ENCODE assay signal across 23 cellular contexts in genomic region chr1:227883073-227883520, GRCh38.
DNase-seq lines count a peak whose midpoint lies in the region; ATAC-seq, FAIRE-seq and TF ChIP-seq lines count a peak whose summit lies in the region.
"Had no signal": no experiment of that assay in that cellular context is flagged by ENCODE, and none has a peak within 500 bp of the region (broad histone marks: within the 10 kb centered on the region; RNA-seq: fewer than 3 reads in every experiment).

No MANE protein-coding gene starts in this region.

- no peaks in the 10 kb centered on the region for H3K36me3 ChIP-seq in CD8-positive, alpha-beta T cell (ENCODE audit: insufficient read depth, low read length)
- H3K36me3 ChIP-seq in K562 (ENCODE audit: control insufficient read depth, insufficient read depth, low read length): no peaks in the 10 kb centered on the region
- H3K36me3 ChIP-seq: esophagus squamous epithelium, vagina had no signal

- no peaks in the 10 kb centered on the region for H3K9me3 ChIP-seq in CD8-positive, alpha-beta T cell (ENCODE audit: low read length)
- H3K9me3 ChIP-seq in K562 (replicated peaks; ENCODE audit: control insufficient read depth, insufficient read depth, low read depth, low read length): no peaks in the 10 kb centered on the region
- H3K9me3 ChIP-seq: A549, esophagus squamous epithelium, vagina had no signal

- H2AFZ ChIP-seq in K562 (ENCODE audit: low read depth, low read length): no peak overlapping the region

- no peaks in the 10 kb centered on the region for H3K9me1 ChIP-seq in K562 (ENCODE audit: control insufficient read depth, insufficient read depth, low read length)

- CTCF ChIA-PET in activated CD4-positive, alpha-beta memory T cell treated with anti-CD3 and anti-CD28 coated beads for 36 hours (lab: Charles Lee): no interaction called here
- CTCF ChIA-PET in activated CD4-positive, alpha-beta memory T cell treated with anti-CD3 and anti-CD28 coated beads, Interleukin-2, amount 10 ng/mL, durations not matched to agents 7 days and 5 days (lab: Charles Lee): no interaction called here
- CTCF ChIA-PET in CD8-positive, alpha-beta T cell (lab: Charles Lee): interaction anchor here (0.9 kb wide), 1 partner anchor 121 kb away, joined by 3 read pairs; no protein-coding TSS in a partner anchor
- CTCF ChIA-PET in K562 (lab: Yijun Ruan, JAX; ENCODE audit: low intra/inter-chr PET ratio): no interaction called here

- no peak for TF ChIP-seq RAD21 in K562 (CRISPR knock-in tag; conservative IDR thresholded peaks at IDR 0.05 in 1 of 2, IDR thresholded peaks at IDR 0.05 in 1 of 2)

- 6% methylated on average over 9 of the region's 9 CpGs for WGBS in K562 (ENCODE audit: insufficient coverage, low coverage, missing lambda C conversion rate)

- no peak for FAIRE-seq in K562 (lab: Jason Lieb, UNC)
- FAIRE-seq: A549, bronchial epithelial cell had no signal

- no TSS peak for BruUV-seq in K562 (replicated peaks; lab: Mats Ljungman, UMichigan)

- H3K27ac ChIP-seq in CD8-positive, alpha-beta T cell (ENCODE audit: low read depth, low read length): no peak overlapping the region
- H3K27ac ChIP-seq in K562 (ENCODE audit: extremely low read depth, low read depth, low read length): no peak overlapping the region
- H3K27ac ChIP-seq: A549, C4-2B, vagina had no signal

- TF ChIP-seq POLR2A in K562 (conservative IDR thresholded peaks at IDR 0.05): no peak

- no peak overlapping the region for H3K4me3 ChIP-seq in CD8-positive, alpha-beta T cell (ENCODE audit: low read depth, low read length)
- H3K4me3 ChIP-seq in K562: no peak overlapping the region
- H3K4me3 ChIP-seq: A549, esophagus squamous epithelium, vagina had no signal

- no peaks in the 10 kb centered on the region for H3K36me3 Mint-ChIP-seq in activated CD4-positive, alpha-beta memory T cell treated with anti-CD3 and anti-CD28 coated beads for 36 hours
- no peaks in the 10 kb centered on the region for H3K36me3 Mint-ChIP-seq in activated CD4-positive, alpha-beta memory T cell treated with anti-CD3 and anti-CD28 coated beads, Interleukin-2, amount 10 ng/mL, durations not matched to agents 7 days and 5 days (ENCODE audit: low read depth)
- H3K36me3 Mint-ChIP-seq in CD8-positive, alpha-beta T cell: no peaks in the 10 kb centered on the region
- H3K36me3 Mint-ChIP-seq in osteocyte (ENCODE audit: unreplicated experiment): no peaks in the 10 kb centered on the region
- no peaks in the 10 kb centered on the region for H3K36me3 Mint-ChIP-seq in T-helper 2 cell treated with Interferon-gamma antibody and Interleukin-4, amounts not matched to agents 5 μg/mL and 100 μg/mL, for 36 hours (ENCODE audit: low read depth)
- H3K36me3 Mint-ChIP-seq: IgD-negative memory B cell had no signal

- no peaks in the 10 kb centered on the region for H3K79me2 ChIP-seq in K562 (ENCODE audit: control insufficient read depth, insufficient read depth, low read length)

- no peaks in the 10 kb centered on the region for H3K9me3 Mint-ChIP-seq in activated CD4-positive, alpha-beta memory T cell treated with anti-CD3 and anti-CD28 coated beads for 36 hours
- H3K9me3 Mint-ChIP-seq in activated CD4-positive, alpha-beta memory T cell treated with anti-CD3 and anti-CD28 coated beads, Interleukin-2, amount 10 ng/mL, durations not matched to agents 7 days and 5 days: no peaks in the 10 kb centered on the region
- H3K9me3 Mint-ChIP-seq in CD8-positive, alpha-beta T cell: no peaks in the 10 kb centered on the region
- H3K9me3 Mint-ChIP-seq in osteocyte (ENCODE audit: unreplicated experiment): no peaks in the 10 kb centered on the region
- H3K9me3 Mint-ChIP-seq in T-helper 2 cell treated with Interferon-gamma antibody and Interleukin-4, amounts not matched to agents 5 μg/mL and 100 μg/mL, for 36 hours: no peaks in the 10 kb centered on the region
- H3K9me3 Mint-ChIP-seq: activated naive CD8-positive, alpha-beta T cell treated with anti-CD3 and anti-CD28 coated beads, Interleukin-2, amount 50 U/mL, for 24 hours; activated T-cell treated with anti-CD3 and anti-CD28 coated beads, Interleukin-2, amount 50 U/mL, for 4 hours; IgD-negative memory B cell; nephron; stimulated activated naive CD8-positive, alpha-beta T cell treated with anti-CD3 and anti-CD28 coated beads, Interleukin-15, amount 100 ng/mL, for 72 hours had no signal

- H3K27me3 Mint-ChIP-seq in activated CD4-positive, alpha-beta memory T cell treated with anti-CD3 and anti-CD28 coated beads for 36 hours: no peaks in the 10 kb centered on the region
- H3K27me3 Mint-ChIP-seq in activated CD4-positive, alpha-beta memory T cell treated with anti-CD3 and anti-CD28 coated beads, Interleukin-2, amount 10 ng/mL, durations not matched to agents 7 days and 5 days: peaks cover 16% of the 10 kb centered on the region
- H3K27me3 Mint-ChIP-seq in CD8-positive, alpha-beta T cell (ENCODE audit: low read depth): no peaks in the 10 kb centered on the region
- peaks cover 40% of the 10 kb centered on the region for H3K27me3 Mint-ChIP-seq in osteocyte (ENCODE audit: unreplicated experiment)
- H3K27me3 Mint-ChIP-seq in T-helper 2 cell treated with Interferon-gamma antibody and Interleukin-4, amounts not matched to agents 5 μg/mL and 100 μg/mL, for 36 hours (ENCODE audit: low read depth): peaks cover 15% of the 10 kb centered on the region
- H3K27me3 Mint-ChIP-seq: activated naive CD8-positive, alpha-beta T cell treated with anti-CD3 and anti-CD28 coated beads, Interleukin-2, amount 50 U/mL, for 24 hours; IgD-negative memory B cell; stimulated activated naive CD8-positive, alpha-beta T cell treated with anti-CD3 and anti-CD28 coated beads, Interleukin-15, amount 100 ng/mL, for 72 hours had no signal

- in situ Hi-C loops in K562 (cut with MboI): no loop called here

- no peak overlapping the region for H3K4me2 ChIP-seq in K562 (ENCODE audit: insufficient read depth, low read length)
- H3K4me2 ChIP-seq: A549 had no signal

- H3K27me3 ChIP-seq in CD8-positive, alpha-beta T cell (ENCODE audit: insufficient read depth, low read length): no peaks in the 10 kb centered on the region
- H3K27me3 ChIP-seq in K562 (ENCODE audit: control insufficient read depth in 2 of 2, insufficient read depth in 2 of 2, low read length in 2 of 2): peaks cover 6 to 13% of the 10 kb centered on the region in 2 experiments; a peak in 3 of 5 replicates
- H3K27me3 ChIP-seq: esophagus squamous epithelium, vagina had no signal

- POLR2A ChIA-PET in activated CD4-positive, alpha-beta memory T cell treated with anti-CD3 and anti-CD28 coated beads for 36 hours (lab: Charles Lee): no interaction called here
- POLR2A ChIA-PET in activated CD4-positive, alpha-beta memory T cell treated with anti-CD3 and anti-CD28 coated beads, Interleukin-2, amount 10 ng/mL, durations not matched to agents 7 days and 5 days (lab: Charles Lee): no interaction called here
- POLR2A ChIA-PET in CD8-positive, alpha-beta T cell (lab: Charles Lee): no interaction called here
- POLR2A ChIA-PET in K562 (lab: Yijun Ruan, JAX): interaction anchor here (1.3 to 1.4 kb wide), 2 partner anchors 8 to 17 kb away, joined by 4 read pairs; no protein-coding TSS in a partner anchor

- no peak for TF ChIP-seq CTCF in CD8-positive, alpha-beta T cell (IDR thresholded peaks at IDR 0.05)
- no peak for TF ChIP-seq CTCF in K562 (IDR thresholded peaks at IDR 0.05 in 2 of 3, conservative IDR thresholded peaks at IDR 0.05 in 1 of 3; ENCODE audit: insufficient read depth in 2 of 3, low read depth in 1 of 3, low read length in 3 of 3)
- TF ChIP-seq CTCF in osteocyte (IDR thresholded peaks at IDR 0.05): no peak

- no peak for TF ChIP-seq EP300 in K562 (IDR thresholded peaks at IDR 0.05; ENCODE audit: low read length)

- DNase-seq in activated CD4-positive, alpha-beta memory T cell treated with anti-CD3 and anti-CD28 coated beads for 36 hours: peak; percentile 6
- no peak for DNase-seq in activated CD4-positive, alpha-beta memory T cell treated with anti-CD3 and anti-CD28 coated beads, Interleukin-2, amount 10 ng/mL, durations not matched to agents 7 days and 5 days
- peak in 4 of 7 experiments; percentile 2 to 47 (median 12) for DNase-seq in CD8-positive, alpha-beta T cell
- DNase-seq in K562 (ENCODE audit: extremely low read depth in 1 of 4, low spot score in 3 of 4): peak in 1 of 4 experiments; percentile 12
- peak; percentile 81 for DNase-seq in osteocyte (ENCODE audit: extremely low spot score, unreplicated experiment)
- DNase-seq in NCI-H1048 (lab: John Stamatoyannopoulos, UW): no peak
- no peak for DNase-seq in T-helper 2 cell treated with Interferon-gamma antibody and Interleukin-4, amounts not matched to agents 5 μg/mL and 100 μg/mL, for 36 hours (ENCODE audit: low spot score)
- DNase-seq: activated CD4-positive, CD25-positive, alpha-beta regulatory T cell; activated T-cell treated with anti-CD3 and anti-CD28 coated beads, Interleukin-2, amount 50 U/mL, for 4 hours; EL; esophagus squamous epithelium; NCI-H187 treated with DMSO at 0.1 percent for 48 hours; NCI-H446 had no signal

- H4K20me1 ChIP-seq in K562 (replicated peaks; ENCODE audit: control insufficient read depth, insufficient read depth, low read length): no peaks in the 10 kb centered on the region

- H3K4me1 ChIP-seq in CD8-positive, alpha-beta T cell (ENCODE audit: insufficient read depth, low read length): peaks cover 53% of the 10 kb centered on the region
- H3K4me1 ChIP-seq in K562 (replicated peaks in 1 of 2; ENCODE audit: control insufficient read depth in 2 of 2, insufficient read depth in 2 of 2, low read length in 2 of 2): peaks cover 10 to 47% of the 10 kb centered on the region in 2 experiments

- intact Hi-C loops in activated CD4-positive, alpha-beta memory T cell treated with anti-CD3 and anti-CD28 coated beads for 36 hours (cut with micrococcal nuclease): loop anchor here (10.0 kb wide), 1 partner anchor 118 kb away; no protein-coding TSS in a partner anchor
- intact Hi-C loops in CD8-positive, alpha-beta T cell (cut with DNase I, micrococcal nuclease): no loop called here
- intact Hi-C loops in K562 (cut with micrococcal nuclease): no loop called here

- no peak overlapping the region for H3K4me3 Mint-ChIP-seq in activated CD4-positive, alpha-beta memory T cell treated with anti-CD3 and anti-CD28 coated beads for 36 hours
- H3K4me3 Mint-ChIP-seq in activated CD4-positive, alpha-beta memory T cell treated with anti-CD3 and anti-CD28 coated beads, Interleukin-2, amount 10 ng/mL, durations not matched to agents 7 days and 5 days: no peak overlapping the region
- no peak overlapping the region for H3K4me3 Mint-ChIP-seq in CD8-positive, alpha-beta T cell
- H3K4me3 Mint-ChIP-seq in osteocyte (ENCODE audit: unreplicated experiment): no peak overlapping the region
- H3K4me3 Mint-ChIP-seq in T-helper 2 cell treated with Interferon-gamma antibody and Interleukin-4, amounts not matched to agents 5 μg/mL and 100 μg/mL, for 36 hours: no peak overlapping the region
- H3K4me3 Mint-ChIP-seq: activated naive CD8-positive, alpha-beta T cell treated with anti-CD3 and anti-CD28 coated beads, Interleukin-2, amount 50 U/mL, for 24 hours; activated T-cell treated with anti-CD3 and anti-CD28 coated beads, Interleukin-2, amount 50 U/mL, for 4 hours; nephron; stimulated activated naive CD8-positive, alpha-beta T cell treated with anti-CD3 and anti-CD28 coated beads, Interleukin-15, amount 100 ng/mL, for 72 hours had no signal

- ATAC-seq in CD8-positive, alpha-beta T cell: no peak
- ATAC-seq in K562 (no peak), GM19463 (IDR thresholded peaks at IDR 0.05; ENCODE audit: unreplicated experiment) (no peak)
- ATAC-seq: A549; activated naive CD8-positive, alpha-beta T cell treated with anti-CD3 and anti-CD28 coated beads, Interleukin-2, amount 50 U/mL, for 24 hours; activated T-cell treated with anti-CD3 and anti-CD28 coated beads, Interleukin-2, amount 50 U/mL, for 4 hours; Right ventricle myocardium inferior; stimulated activated naive CD8-positive, alpha-beta T cell treated with anti-CD3 and anti-CD28 coated beads, Interleukin-15, amount 100 ng/mL, for 72 hours had no signal

- peaks cover 22% of the 10 kb centered on the region for H3K4me1 Mint-ChIP-seq in activated CD4-positive, alpha-beta memory T cell treated with anti-CD3 and anti-CD28 coated beads for 36 hours (ENCODE audit: low read depth)
- peaks cover 24% of the 10 kb centered on the region for H3K4me1 Mint-ChIP-seq in activated CD4-positive, alpha-beta memory T cell treated with anti-CD3 and anti-CD28 coated beads, Interleukin-2, amount 10 ng/mL, durations not matched to agents 7 days and 5 days
- H3K4me1 Mint-ChIP-seq in CD8-positive, alpha-beta T cell (ENCODE audit: low read depth): peaks cover 33% of the 10 kb centered on the region
- peaks cover 14% of the 10 kb centered on the region for H3K4me1 Mint-ChIP-seq in osteocyte (ENCODE audit: unreplicated experiment)
- peaks cover 6% of the 10 kb centered on the region for H3K4me1 Mint-ChIP-seq in T-helper 2 cell treated with Interferon-gamma antibody and Interleukin-4, amounts not matched to agents 5 μg/mL and 100 μg/mL, for 36 hours (ENCODE audit: low read depth)

- no peak overlapping the region for H3K27ac Mint-ChIP-seq in activated CD4-positive, alpha-beta memory T cell treated with anti-CD3 and anti-CD28 coated beads for 36 hours
- no peak overlapping the region for H3K27ac Mint-ChIP-seq in activated CD4-positive, alpha-beta memory T cell treated with anti-CD3 and anti-CD28 coated beads, Interleukin-2, amount 10 ng/mL, durations not matched to agents 7 days and 5 days
- H3K27ac Mint-ChIP-seq in CD8-positive, alpha-beta T cell: no peak overlapping the region
- H3K27ac Mint-ChIP-seq in osteocyte (ENCODE audit: unreplicated experiment): no peak overlapping the region
- H3K27ac Mint-ChIP-seq in T-helper 2 cell treated with Interferon-gamma antibody and Interleukin-4, amounts not matched to agents 5 μg/mL and 100 μg/mL, for 36 hours: no peak overlapping the region
- H3K27ac Mint-ChIP-seq: activated naive CD8-positive, alpha-beta T cell treated with anti-CD3 and anti-CD28 coated beads, Interleukin-2, amount 50 U/mL, for 24 hours; IgD-negative memory B cell; stimulated activated naive CD8-positive, alpha-beta T cell treated with anti-CD3 and anti-CD28 coated beads, Interleukin-15, amount 100 ng/mL, for 72 hours had no signal

- no peak overlapping the region for H3K9ac ChIP-seq in K562 (ENCODE audit: insufficient read depth in 1 of 2, low read depth in 2 of 2, low read length in 2 of 2)

Comparison
In these comparisons a context has a peak if more than half of its experiments do, and no peak if none do; other contexts are left out.
1. DNase-seq: peak in activated CD4-positive, alpha-beta memory T cell treated with anti-CD3 and anti-CD28 coated beads for 36 hours (single experiment), CD8-positive, alpha-beta T cell (4 of 7) and osteocyte (single experiment); none in activated CD4-positive, alpha-beta memory T cell treated with anti-CD3 and anti-CD28 coated beads, Interleukin-2, amount 10 ng/mL, durations not matched to agents 7 days and 5 days (single experiment), NCI-H1048 (single experiment) and T-helper 2 cell treated with Interferon-gamma antibody and Interleukin-4, amounts not matched to agents 5 μg/mL and 100 μg/mL, for 36 hours (single experiment).